Comparison of ENCODE assay signal across 8 cellular contexts in the genomic region with DNA sequence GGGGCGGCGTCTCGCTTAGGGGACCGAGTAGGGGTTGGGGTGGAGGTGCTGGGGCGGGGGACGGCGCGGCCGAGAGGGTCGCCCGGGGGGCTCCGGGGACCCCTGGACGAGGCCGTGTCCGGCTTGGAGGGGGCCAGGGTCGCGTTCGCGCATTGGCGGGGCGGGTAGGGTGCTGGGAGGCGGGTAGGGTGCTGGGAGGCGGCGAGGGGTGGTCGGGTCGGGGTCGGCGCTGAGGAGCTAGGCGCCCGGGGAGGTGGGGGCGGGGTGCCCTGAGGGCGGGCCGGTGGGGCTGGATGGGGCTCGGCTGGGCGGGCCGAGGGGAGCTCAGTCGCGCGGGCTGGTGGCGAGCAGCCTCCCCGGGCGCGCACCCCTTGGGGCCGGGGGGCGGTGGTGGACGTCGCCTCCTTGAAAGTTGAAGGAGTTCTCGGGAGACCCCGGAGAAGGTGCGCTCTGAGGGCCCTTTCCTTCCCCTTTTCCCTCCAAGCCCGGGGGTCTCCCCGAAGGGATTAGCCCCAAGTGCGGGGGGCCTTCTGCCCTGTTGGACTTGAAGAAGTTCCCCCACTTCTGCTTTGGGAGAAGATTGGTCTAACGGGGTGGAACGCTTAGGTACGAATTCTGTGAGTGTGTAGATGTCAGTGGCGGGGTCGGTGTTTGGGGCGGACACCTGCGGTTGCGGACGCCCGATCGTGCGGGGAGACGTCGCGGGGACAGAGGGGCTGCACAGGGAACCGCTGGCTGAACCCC. TPM values are rescaled to one million over a fixed set of nuclear protein-coding genes. Genes with fewer than 3 reads are reported as not detected.
DNase-seq lines count a peak whose midpoint lies in the region; TF ChIP-seq lines count a peak whose summit lies in the region.

No MANE protein-coding gene starts in this region.

- H3K36me3 ChIP-seq in BJ (ENCODE audit: control insufficient read depth, insufficient read depth, low read length) (no peaks in the 10 kb centered on the region), HEK293 (ENCODE audit: control insufficient read depth in 2 of 2, insufficient read depth in 1 of 2, low read length in 2 of 2) (no peaks in the 10 kb centered on the region), ectodermal cell (ENCODE audit: control insufficient read depth, insufficient read depth, low read length) (no peaks in the 10 kb centered on the region), testis (ENCODE audit: low read depth, missing control alignments) (no peaks in the 10 kb centered on the region)

- H3K27me3 ChIP-seq in BJ (ENCODE audit: control insufficient read depth, insufficient read depth, low read length) (peaks cover 2% of the 10 kb centered on the region; the same call in 1 of the 2 replicates), ectodermal cell (ENCODE audit: control insufficient read depth, insufficient read depth, low read length, poor library complexity, severe bottlenecking) (no peaks in the 10 kb centered on the region), testis (no peaks in the 10 kb centered on the region)

- H3K27ac ChIP-seq in HEK293 (ENCODE audit: extremely low read depth, low read depth, low read length) = peak overlapping the region; percentile 94
- H3K27ac ChIP-seq in ectodermal cell (ENCODE audit: insufficient read depth, low read depth, low read length, poor library complexity, severe bottlenecking) = peak overlapping the region; percentile 93
- peak overlapping the region; percentile 99 for H3K27ac ChIP-seq in testis

- peak overlapping the region; percentile 93 for H3K27ac Mint-ChIP-seq in T-helper 2 cell treated with Interferon-gamma antibody and Interleukin-4, amounts not matched to agents 5 μg/mL and 100 μg/mL, for 36 hours

- H3K4me3 Mint-ChIP-seq in T-helper 2 cell treated with Interferon-gamma antibody and Interleukin-4, amounts not matched to agents 5 μg/mL and 100 μg/mL, for 36 hours = peak overlapping the region; percentile 99

- peaks cover under 1% of the 10 kb centered on the region for H3K27me3 Mint-ChIP-seq in T-helper 2 cell treated with Interferon-gamma antibody and Interleukin-4, amounts not matched to agents 5 μg/mL and 100 μg/mL, for 36 hours (ENCODE audit: low read depth)

- TF ChIP-seq CTCF in BJ (IDR thresholded peaks at IDR 0.05; ENCODE audit: insufficient read depth, low read depth, low read length) (no peak), HEK293 (tag by site-specific recombination; IDR thresholded peaks at IDR 0.05) (no peak), testis (IDR thresholded peaks at IDR 0.05) (no peak)

- intact Hi-C loops in testis (cut with DNase I; ENCODE audit: low total_unique reads) = no loop called here

- H3K9me3 Mint-ChIP-seq in T-helper 2 cell treated with Interferon-gamma antibody and Interleukin-4, amounts not matched to agents 5 μg/mL and 100 μg/mL, for 36 hours = no peaks in the 10 kb centered on the region

- no peaks in the 10 kb centered on the region for H3K36me3 Mint-ChIP-seq in T-helper 2 cell treated with Interferon-gamma antibody and Interleukin-4, amounts not matched to agents 5 μg/mL and 100 μg/mL, for 36 hours (ENCODE audit: low read depth)

- WGBS in ectodermal cell, 2 experiments = 0% methylated on average over 69 of the region's 69 CpGs
- 0 to 1% methylated on average over 17 to 62 of the region's 69 CpGs for WGBS in testis, 2 donors

- CTCF ChIA-PET in BJ (lab: Yijun Ruan, JAX) (interaction anchor here (0.7 to 3.2 kb wide), 6 partner anchors 87 to 294 kb away, joined by 3 to 17 read pairs (median 3); no protein-coding TSS in a partner anchor), HEK293 (lab: Yijun Ruan, JAX) (interaction anchor here (0.5 to 4.3 kb wide), 5 partner anchors 54 to 190 kb away, joined by 3 to 29 read pairs (median 5); no protein-coding TSS in a partner anchor)

- H3K4me1 ChIP-seq in HEK293 (ENCODE audit: control insufficient read depth, insufficient read depth, low read length) = peaks cover 24% of the 10 kb centered on the region
- H3K4me1 ChIP-seq in ectodermal cell (ENCODE audit: control insufficient read depth, insufficient read depth, low read length) = peaks cover 10% of the 10 kb centered on the region
- H3K4me1 ChIP-seq in testis = peaks cover 36% of the 10 kb centered on the region

- TF ChIP-seq POLR2A in testis (IDR thresholded peaks at IDR 0.05) = no peak

- H3K4me3 ChIP-seq in BJ (ENCODE audit: low read depth, low read length) (peak overlapping the region; percentile 49), HEK293 (ENCODE audit: low read depth, low read length) (peak overlapping the region; percentile 86), ectodermal cell (ENCODE audit: insufficient read depth, low read depth, low read length) (peak overlapping the region; percentile 78), testis (peak overlapping the region; percentile 93)

- DNase-seq in BJ (ENCODE audit: low read depth) (no peak), lung microvascular endothelial cell (ENCODE audit: low read depth in 2 of 2) (peak; percentile 24 to 45), testis (peak; percentile 43), cortex of kidney (lab: John Stamatoyannopoulos, UW) (no peak), mucosa of gallbladder (ENCODE audit: low spot score) (no peak)
- DNase-seq in T-helper 2 cell treated with Interferon-gamma antibody and Interleukin-4, amounts not matched to agents 5 μg/mL and 100 μg/mL, for 36 hours (ENCODE audit: low spot score) = no peak

- POLR2A ChIA-PET in BJ (lab: Charles Lee) (interaction anchor here (0.6 to 1.0 kb wide), 2 partner anchors 138 to 167 kb away, joined by 3 to 10 read pairs; partner anchors contain the start of gene LYSMD4), HEK293 (lab: Yijun Ruan, JAX) (interaction anchor here (0.5 to 3.3 kb wide), 17 partner anchors 10 to 476 kb away, joined by 3 to 14 read pairs (median 4); partner anchors contain the start of genes LRRC28 and LYSMD4)

- H3K9me3 ChIP-seq in HEK293 (ENCODE audit: control insufficient read depth, insufficient read depth, low read depth, low read length) (no peaks in the 10 kb centered on the region), ectodermal cell (ENCODE audit: control insufficient read depth, low read length) (no peaks in the 10 kb centered on the region), testis (no peaks in the 10 kb centered on the region)

- peaks cover 32% of the 10 kb centered on the region for H3K4me1 Mint-ChIP-seq in T-helper 2 cell treated with Interferon-gamma antibody and Interleukin-4, amounts not matched to agents 5 μg/mL and 100 μg/mL, for 36 hours (ENCODE audit: low read depth)

TF ChIP-seq in HEK293, 187 proteins besides CTCF, POLR2A, EP300 and RAD21 (continues in another document):
- TF ChIP-seq ZNF155 (tag by site-specific recombination; IDR thresholded peaks at IDR 0.05) = no peak
- TF ChIP-seq ZNF560 (tag by site-specific recombination; IDR thresholded peaks at IDR 0.05; ENCODE audit: borderline replicate concordance) = no peak
- no peak for TF ChIP-seq ZNF133 (tag by site-specific recombination; IDR thresholded peaks at IDR 0.05)
- TF ChIP-seq SALL2 (tag by site-specific recombination; IDR thresholded peaks at IDR 0.05; ENCODE audit: borderline replicate concordance) = no peak
- TF ChIP-seq ZNF214 (tag by site-specific recombination; IDR thresholded peaks at IDR 0.05; ENCODE audit: borderline replicate concordance) = no peak
- no peak for TF ChIP-seq ZNF837 (tag by site-specific recombination; IDR thresholded peaks at IDR 0.05)
- no peak for TF ChIP-seq OSR2 (tag by site-specific recombination; IDR thresholded peaks at IDR 0.05)
- TF ChIP-seq, protein P1, sequence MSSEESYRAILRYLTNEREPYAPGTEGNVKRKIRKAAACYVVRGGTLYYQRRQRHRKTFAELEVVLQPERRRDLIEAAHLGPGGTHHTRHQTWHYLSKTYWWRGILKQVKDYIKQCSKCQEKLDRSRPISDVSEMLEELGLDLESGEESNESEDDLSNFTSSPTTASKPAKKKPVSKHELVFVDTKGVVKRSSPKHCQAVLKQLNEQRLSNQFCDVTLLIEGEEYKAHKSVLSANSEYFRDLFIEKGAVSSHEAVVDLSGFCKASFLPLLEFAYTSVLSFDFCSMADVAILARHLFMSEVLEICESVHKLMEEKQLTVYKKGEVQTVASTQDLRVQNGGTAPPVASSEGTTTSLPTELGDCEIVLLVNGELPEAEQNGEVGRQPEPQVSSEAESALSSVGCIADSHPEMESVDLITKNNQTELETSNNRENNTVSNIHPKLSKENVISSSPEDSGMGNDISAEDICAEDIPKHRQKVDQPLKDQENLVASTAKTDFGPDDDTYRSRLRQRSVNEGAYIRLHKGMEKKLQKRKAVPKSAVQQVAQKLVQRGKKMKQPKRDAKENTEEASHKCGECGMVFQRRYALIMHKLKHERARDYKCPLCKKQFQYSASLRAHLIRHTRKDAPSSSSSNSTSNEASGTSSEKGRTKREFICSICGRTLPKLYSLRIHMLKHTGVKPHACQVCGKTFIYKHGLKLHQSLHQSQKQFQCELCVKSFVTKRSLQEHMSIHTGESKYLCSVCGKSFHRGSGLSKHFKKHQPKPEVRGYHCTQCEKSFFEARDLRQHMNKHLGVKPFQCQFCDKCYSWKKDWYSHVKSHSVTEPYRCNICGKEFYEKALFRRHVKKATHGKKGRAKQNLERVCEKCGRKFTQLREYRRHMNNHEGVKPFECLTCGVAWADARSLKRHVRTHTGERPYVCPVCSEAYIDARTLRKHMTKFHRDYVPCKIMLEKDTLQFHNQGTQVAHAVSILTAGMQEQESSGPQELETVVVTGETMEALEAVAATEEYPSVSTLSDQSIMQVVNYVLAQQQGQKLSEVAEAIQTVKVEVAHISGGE (tag by site-specific recombination; conservative IDR thresholded peaks at IDR 0.05; ENCODE audit: low read depth) = peak; percentile 38; the same call in 1 of the 2 replicates
- no peak for TF ChIP-seq ZNF366 (tag by site-specific recombination; conservative IDR thresholded peaks at IDR 0.05)
- no peak for TF ChIP-seq ZNF629 (tag by site-specific recombination; IDR thresholded peaks at IDR 0.05)
- TF ChIP-seq ZNF16 (tag by site-specific recombination; IDR thresholded peaks at IDR 0.05; ENCODE audit: low read depth) = no peak
- peak; percentile 25; the same call in 1 of the 2 replicates for TF ChIP-seq ZBTB8A (tag by site-specific recombination; IDR thresholded peaks at IDR 0.05)
- no peak for TF ChIP-seq ZNF146 (tag by site-specific recombination; IDR thresholded peaks at IDR 0.05)
- no peak for TF ChIP-seq ZNF76 (tag by site-specific recombination; IDR thresholded peaks at IDR 0.05; ENCODE audit: borderline replicate concordance, low read depth)
- no peak for TF ChIP-seq ZBTB1 (tag by site-specific recombination; IDR thresholded peaks at IDR 0.05)

RNA-seq across cellular contexts. Expression of gene MEF2A, which starts 0.5 kb away (rescaled TPM):
- polyA plus RNA-seq in BJ (2011; rRNA removed) (33.2 and 34.3 TPM in 2 replicates), testis (ENCODE audit: insufficient read depth, low read depth, low replicate concordance) (33.7 TPM)
- polyA minus RNA-seq in BJ (2011; rRNA and poly(A)+ RNA removed) = 27.4 and 43.3 TPM in 2 replicates
- 21.3 TPM for polyA plus RNA-seq in ectodermal cell (2013, experiment 1 of 4)
- polyA plus RNA-seq in ectodermal cell (2013, experiment 2 of 4) = 25.3 TPM
- polyA plus RNA-seq in ectodermal cell (2013, experiment 3 of 4) = 21.8 TPM
- 24.1 TPM for polyA plus RNA-seq in ectodermal cell (2013, experiment 4 of 4)
- total RNA-seq in lung microvascular endothelial cell (13.9 and 16.5 TPM in 2 replicates), testis (10 to 100 TPM; 67.9 to 68.9 TPM), mucosa of gallbladder (50.6 TPM)

Comparison
In these comparisons a context has a peak if more than half of its experiments do, and no peak if none do; other contexts are left out.
1. DNase-seq: peak in lung microvascular endothelial cell (2 of 2) and testis (single experiment); none in BJ (single experiment), T-helper 2 cell treated with Interferon-gamma antibody and Interleukin-4, amounts not matched to agents 5 μg/mL and 100 μg/mL, for 36 hours (single experiment), cortex of kidney (single experiment) and mucosa of gallbladder (single experiment).
2. Peak in every context shown above with its lines, with median percentiles within 50 percentile points of each other: H3K4me3 ChIP-seq and H3K27ac ChIP-seq.